Comparison of ENCODE assay signal across 32 cellular contexts in genomic region chr3:47630810-47631209, GRCh38.
"Had no signal": no experiment of that assay in that cellular context is flagged by ENCODE, and none has a peak within 500 bp of the region (broad histone marks: within the 10 kb centered on the region; RNA-seq: fewer than 3 reads in every experiment).

No MANE protein-coding gene starts in this region.

- H3K9me3 Mint-ChIP-seq: activated naive CD4-positive, alpha-beta T cell treated with anti-CD3 and anti-CD28 coated beads for 36 hours; activated T-cell treated with anti-CD3 and anti-CD28 coated beads, Interleukin-2, amount 50 U/mL, for 24 hours; natural killer cell treated with Interleukin-12 subunit alpha and Interleukin-12 subunit beta and Interleukin-15 and Interleukin-18, amount 100 ng/mL, for 72 hours; stimulated activated memory B cell treated with anti-CD40 and anti-IgM and Interleukin-4, amounts not matched to agents 10 μg/mL and 1 μg/mL and 100 μg/mL, for 72 hours; stimulated activated naive CD8-positive, alpha-beta T cell treated with anti-CD3 and anti-CD28 coated beads, Interleukin-15, amount 100 ng/mL, for 72 hours; type B pancreatic cell had no signal

- H3K4me2 ChIP-seq: hepatocyte had no signal

- H3K27me3 ChIP-seq: adrenal gland, ascending aorta, brain microvascular endothelial cell, gastroesophageal sphincter, hepatocyte, uterus had no signal

- H3K4me1 ChIP-seq: adrenal gland, ascending aorta, gastroesophageal sphincter, left ventricle myocardium inferior, uterus had no signal

- H3K4me3 ChIP-seq: adrenal gland, ascending aorta, gastroesophageal sphincter, hepatocyte, left ventricle myocardium inferior, lung, mucosa of descending colon, skin epidermis, uterus had no signal

- H2AFZ ChIP-seq: hepatocyte had no signal

- H3K27ac ChIP-seq: adrenal gland, ascending aorta, brain microvascular endothelial cell, gastroesophageal sphincter, hepatocyte, left ventricle myocardium inferior, skin epidermis, uterus, VCaP had no signal

- ATAC-seq: activated CD4-positive, CD25-positive, alpha-beta regulatory T cell treated with anti-CD3 and anti-CD28 coated beads, Interleukin-2, amount 50 U/mL, for 24 hours; gastroesophageal sphincter; mucosa of descending colon; natural killer cell treated with Interleukin-12 subunit alpha and Interleukin-12 subunit beta and Interleukin-15 and Interleukin-18, amount 100 ng/mL, for 72 hours; sciatic nerve; stimulated activated memory B cell treated with anti-CD40 and anti-IgM and Interleukin-4, amounts not matched to agents 10 μg/mL and 1 μg/mL and 100 μg/mL, for 72 hours; stimulated activated naive CD8-positive, alpha-beta T cell treated with anti-CD3 and anti-CD28 coated beads, Interleukin-15, amount 100 ng/mL, for 72 hours had no signal

- H3K79me2 ChIP-seq: hepatocyte had no signal

- H3K4me3 Mint-ChIP-seq: activated naive CD4-positive, alpha-beta T cell treated with anti-CD3 and anti-CD28 coated beads for 36 hours; activated T-cell treated with anti-CD3 and anti-CD28 coated beads, Interleukin-2, amount 50 U/mL, for 24 hours; natural killer cell treated with Interleukin-12 subunit alpha and Interleukin-12 subunit beta and Interleukin-15 and Interleukin-18, amount 100 ng/mL, for 72 hours; stimulated activated memory B cell treated with anti-CD40 and anti-IgM and Interleukin-4, amounts not matched to agents 10 μg/mL and 1 μg/mL and 100 μg/mL, for 72 hours; stimulated activated naive CD8-positive, alpha-beta T cell treated with anti-CD3 and anti-CD28 coated beads, Interleukin-15, amount 100 ng/mL, for 72 hours; type B pancreatic cell had no signal

- H3K27ac Mint-ChIP-seq: activated naive CD4-positive, alpha-beta T cell treated with anti-CD3 and anti-CD28 coated beads for 36 hours; activated T-cell treated with anti-CD3 and anti-CD28 coated beads, Interleukin-2, amount 50 U/mL, for 24 hours; natural killer cell treated with Interleukin-12 subunit alpha and Interleukin-12 subunit beta and Interleukin-15 and Interleukin-18, amount 100 ng/mL, for 72 hours; stimulated activated memory B cell treated with anti-CD40 and anti-IgM and Interleukin-4, amounts not matched to agents 10 μg/mL and 1 μg/mL and 100 μg/mL, for 72 hours; stimulated activated naive CD8-positive, alpha-beta T cell treated with anti-CD3 and anti-CD28 coated beads, Interleukin-15, amount 100 ng/mL, for 72 hours; type B pancreatic cell had no signal

- FAIRE-seq: endothelial cell of umbilical vein, TTC549 had no signal

- DNase-seq: activated CD4-positive, alpha-beta T cell treated with anti-CD3 and anti-CD28 coated beads for 48 hours; activated CD4-positive, alpha-beta T cell treated with anti-CD3 and anti-CD28 coated beads, Interleukin-2, amount 50 U/mL, for 48 hours; activated CD8-positive, alpha-beta memory T cell treated with anti-CD3 and anti-CD28 coated beads, Interleukin-2, amount 50 U/mL, for 48 hours; activated effector memory CD4-positive, alpha-beta T cell treated with anti-CD3 and anti-CD28 coated beads, Interleukin-2, amount 50 U/mL, for 16 hours; activated naive CD4-positive, alpha-beta T cell treated with anti-CD3 and anti-CD28 coated beads for 36 hours; activated T-cell treated with anti-CD3 and anti-CD28 coated beads, Interleukin-2, amount 50 U/mL, for 24 hours; adrenal gland; brain microvascular endothelial cell; cortex of kidney; islet precursor cell; left ventricle myocardium inferior; mucosa of descending colon; posterior cingulate gyrus; stimulated activated CD4-positive, alpha-beta T cell treated with anti-CD3 and anti-CD28 coated beads, Interleukin-12 subunit alpha, Interleukin-12 subunit beta, amount 100 ng/mL, for 4 hours; stimulated activated CD4-positive, alpha-beta T cell treated with anti-CD3 and anti-CD28 coated beads, Interleukin-4, amount 100 ng/mL, for 24 hours; stimulated activated naive CD8-positive, alpha-beta T cell treated with anti-CD3 and anti-CD28 coated beads, Interleukin-15, amount 100 ng/mL, for 72 hours; substantia nigra; T-helper 9 cell; uterus had no signal

- H3K36me3 ChIP-seq: uterus had no signal

- H3K9me3 ChIP-seq: adrenal gland, ascending aorta, gastroesophageal sphincter, left ventricle myocardium inferior, mucosa of descending colon, uterus had no signal

- H3K27me3 Mint-ChIP-seq: activated T-cell treated with anti-CD3 and anti-CD28 coated beads, Interleukin-2, amount 50 U/mL, for 24 hours; natural killer cell treated with Interleukin-12 subunit alpha and Interleukin-12 subunit beta and Interleukin-15 and Interleukin-18, amount 100 ng/mL, for 72 hours; stimulated activated memory B cell treated with anti-CD40 and anti-IgM and Interleukin-4, amounts not matched to agents 10 μg/mL and 1 μg/mL and 100 μg/mL, for 72 hours; stimulated activated naive CD8-positive, alpha-beta T cell treated with anti-CD3 and anti-CD28 coated beads, Interleukin-15, amount 100 ng/mL, for 72 hours; type B pancreatic cell had no signal
